37 cellular contexts compared by ENCODE assay signal in genomic region chr1:75986478-75986877, GRCh38. TPM values are rescaled to one million over a fixed set of nuclear protein-coding genes. Genes with fewer than 3 reads are reported as not detected.
"Had no signal": no experiment of that assay in that cellular context is flagged by ENCODE, and none has a peak within 500 bp of the region (broad histone marks: within the 10 kb centered on the region; RNA-seq: fewer than 3 reads in every experiment).

No MANE protein-coding gene starts in this region.

- ATAC-seq: activated CD4-positive, alpha-beta T cell treated with anti-CD3 and anti-CD28 coated beads for 36 hours; activated naive CD4-positive, alpha-beta T cell treated with anti-CD3 and anti-CD28 coated beads, Interleukin-2, amount 50 U/mL, for 72 hours; activated T-cell treated with anti-CD3 and anti-CD28 coated beads, Interleukin-2, amount 50 U/mL, for 72 hours; body of pancreas; effector memory CD8-positive, alpha-beta T cell; gastroesophageal sphincter; heart right ventricle; T-helper 17 cell had no signal

- H3K4me1 ChIP-seq: body of pancreas, esophagus muscularis mucosa, gastroesophageal sphincter, heart right ventricle had no signal

- H3K9me3 Mint-ChIP-seq: activated CD4-positive, alpha-beta memory T cell treated with anti-CD3 and anti-CD28 coated beads, Interleukin-2, amount 10 ng/mL, durations not matched to agents 7 days and 5 days; activated CD4-positive, alpha-beta T cell treated with anti-CD3 and anti-CD28 coated beads, Interleukin-2, amount 10 ng/mL, durations not matched to agents 24 days and 14 days; activated naive CD4-positive, alpha-beta T cell treated with anti-CD3 and anti-CD28 coated beads, Interleukin-2, amount 10 ng/mL, durations not matched to agents 7 days and 5 days; T-helper 2 cell treated with Interferon-gamma antibody and Interleukin-4, amounts not matched to agents 5 μg/mL and 100 μg/mL, for 36 hours had no signal

- H3K27me3 Mint-ChIP-seq: activated CD4-positive, alpha-beta T cell treated with anti-CD3 and anti-CD28 coated beads for 36 hours; activated CD4-positive, alpha-beta T cell treated with anti-CD3 and anti-CD28 coated beads, Interleukin-2, amount 10 ng/mL, durations not matched to agents 24 days and 14 days; activated naive CD4-positive, alpha-beta T cell treated with anti-CD3 and anti-CD28 coated beads, Interleukin-2, amount 10 ng/mL, durations not matched to agents 7 days and 5 days; activated T-cell treated with anti-CD3 and anti-CD28 coated beads, Interleukin-2, amount 50 U/mL, for 24 hours had no signal

- H3K4me3 ChIP-seq: body of pancreas, esophagus muscularis mucosa, gastroesophageal sphincter, heart right ventricle had no signal

- H3K36me3 Mint-ChIP-seq: activated naive CD4-positive, alpha-beta T cell treated with anti-CD3 and anti-CD28 coated beads, Interleukin-2, amount 10 ng/mL, durations not matched to agents 7 days and 5 days; activated naive CD8-positive, alpha-beta T cell treated with anti-CD3 and anti-CD28 coated beads, Interleukin-2, amount 10 ng/mL, durations not matched to agents 7 days and 5 days had no signal

- FAIRE-seq: colon had no signal

- H3K27ac ChIP-seq: body of pancreas, esophagus muscularis mucosa, gastroesophageal sphincter, heart right ventricle, WERI-Rb-1 had no signal

- DNase-seq: activated B cell treated with CpG ODN at 0.5 μM for 24 hours; activated CD4-positive, alpha-beta memory T cell treated with anti-CD3 and anti-CD28 coated beads, Interleukin-2, amount 10 ng/mL, durations not matched to agents 7 days and 5 days; activated CD4-positive, alpha-beta T cell treated with anti-CD3 and anti-CD28 coated beads for 36 hours; activated CD4-positive, alpha-beta T cell treated with anti-CD3 and anti-CD28 coated beads, Interleukin-2, amount 10 ng/mL, durations not matched to agents 24 days and 14 days; activated CD4-positive, alpha-beta T cell treated with anti-CD3 and anti-CD28 coated beads, Interleukin-2, amount 50 U/mL, for 4 hours; activated CD8-positive, alpha-beta memory T cell treated with anti-CD3 and anti-CD28 coated beads, Interleukin-2, amount 50 U/mL, for 48 hours; activated gamma-delta T cell; activated naive CD4-positive, alpha-beta T cell; activated naive CD4-positive, alpha-beta T cell treated with anti-CD3 and anti-CD28 coated beads, Interleukin-2, amount 10 ng/mL, durations not matched to agents 7 days and 5 days; activated naive CD8-positive, alpha-beta T cell treated with anti-CD3 and anti-CD28 coated beads, Interleukin-2, amount 10 ng/mL, durations not matched to agents 7 days and 5 days; activated T-cell treated with anti-CD3 and anti-CD28 coated beads for 4 hours; activated T-cell treated with anti-CD3 and anti-CD28 coated beads, Interleukin-2, amount 50 U/mL, for 24 hours; activated T-cell treated with anti-CD3 and anti-CD28 coated beads, Interleukin-2, amount 50 U/mL, for 72 hours; amygdala; aorta; body of pancreas; caudate nucleus; cortex of kidney; dermis blood vessel endothelial cell; effector CD4-positive, alpha-beta T cell; effector memory CD8-positive, alpha-beta T cell; erythroblast; foreskin melanocyte; heart right ventricle; T-helper 1 cell; T-helper 17 cell; T1000; WERI-Rb-1 had no signal

- H3K4me3 Mint-ChIP-seq: activated B cell treated with CpG ODN at 0.5 μM for 24 hours; activated CD4-positive, alpha-beta memory T cell treated with anti-CD3 and anti-CD28 coated beads, Interleukin-2, amount 10 ng/mL, durations not matched to agents 7 days and 5 days; activated CD4-positive, alpha-beta T cell treated with anti-CD3 and anti-CD28 coated beads for 36 hours; activated CD4-positive, alpha-beta T cell treated with anti-CD3 and anti-CD28 coated beads, Interleukin-2, amount 10 ng/mL, durations not matched to agents 24 days and 14 days; activated naive CD4-positive, alpha-beta T cell treated with anti-CD3 and anti-CD28 coated beads, Interleukin-2, amount 10 ng/mL, durations not matched to agents 7 days and 5 days; activated naive CD8-positive, alpha-beta T cell treated with anti-CD3 and anti-CD28 coated beads, Interleukin-2, amount 10 ng/mL, durations not matched to agents 7 days and 5 days; activated T-cell treated with anti-CD3 and anti-CD28 coated beads, Interleukin-2, amount 50 U/mL, for 24 hours; activated T-cell treated with anti-CD3 and anti-CD28 coated beads, Interleukin-2, amount 50 U/mL, for 72 hours; effector memory CD8-positive, alpha-beta T cell; T-helper 17 cell; T-helper 2 cell treated with Interferon-gamma antibody and Interleukin-4, amounts not matched to agents 5 μg/mL and 100 μg/mL, for 36 hours had no signal

- H3K9me3 ChIP-seq: body of pancreas had no signal

- H3K4me1 Mint-ChIP-seq: activated B cell treated with CpG ODN at 0.5 μM for 24 hours; activated CD4-positive, alpha-beta memory T cell treated with anti-CD3 and anti-CD28 coated beads, Interleukin-2, amount 10 ng/mL, durations not matched to agents 7 days and 5 days; activated CD4-positive, alpha-beta T cell treated with anti-CD3 and anti-CD28 coated beads for 36 hours; activated CD4-positive, alpha-beta T cell treated with anti-CD3 and anti-CD28 coated beads, Interleukin-2, amount 10 ng/mL, durations not matched to agents 24 days and 14 days; activated naive CD4-positive, alpha-beta T cell treated with anti-CD3 and anti-CD28 coated beads, Interleukin-2, amount 10 ng/mL, durations not matched to agents 7 days and 5 days; activated naive CD8-positive, alpha-beta T cell treated with anti-CD3 and anti-CD28 coated beads, Interleukin-2, amount 10 ng/mL, durations not matched to agents 7 days and 5 days; T-helper 17 cell had no signal

- H3K27ac Mint-ChIP-seq: activated B cell treated with CpG ODN at 0.5 μM for 24 hours; activated CD4-positive, alpha-beta memory T cell treated with anti-CD3 and anti-CD28 coated beads, Interleukin-2, amount 10 ng/mL, durations not matched to agents 7 days and 5 days; activated CD4-positive, alpha-beta T cell treated with anti-CD3 and anti-CD28 coated beads for 36 hours; activated CD4-positive, alpha-beta T cell treated with anti-CD3 and anti-CD28 coated beads, Interleukin-2, amount 10 ng/mL, durations not matched to agents 24 days and 14 days; activated naive CD4-positive, alpha-beta T cell treated with anti-CD3 and anti-CD28 coated beads, Interleukin-2, amount 10 ng/mL, durations not matched to agents 7 days and 5 days; activated naive CD4-positive, alpha-beta T cell treated with anti-CD3 and anti-CD28 coated beads, Interleukin-2, amount 50 U/mL, for 72 hours; activated naive CD8-positive, alpha-beta T cell treated with anti-CD3 and anti-CD28 coated beads, Interleukin-2, amount 10 ng/mL, durations not matched to agents 7 days and 5 days; activated T-cell treated with anti-CD3 and anti-CD28 coated beads, Interleukin-2, amount 50 U/mL, for 24 hours; activated T-cell treated with anti-CD3 and anti-CD28 coated beads, Interleukin-2, amount 50 U/mL, for 72 hours; effector memory CD8-positive, alpha-beta T cell; T-helper 17 cell; T-helper 2 cell treated with Interferon-gamma antibody and Interleukin-4, amounts not matched to agents 5 μg/mL and 100 μg/mL, for 36 hours had no signal

- H3K36me3 ChIP-seq: esophagus muscularis mucosa, gastroesophageal sphincter, heart right ventricle, WERI-Rb-1 had no signal

- H3K27me3 ChIP-seq: body of pancreas had no signal

RNA-seq across cellular contexts. Expression of gene ASB17, which starts 54.3 kb away (rescaled TPM):
- total RNA-seq: activated B cell treated with CpG ODN at 0.5 μM for 24 hours; activated CD4-positive, alpha-beta memory T cell treated with anti-CD3 and anti-CD28 coated beads, Interleukin-2, amount 10 ng/mL, durations not matched to agents 7 days and 5 days; activated CD4-positive, alpha-beta T cell treated with anti-CD3 and anti-CD28 coated beads for 36 hours; activated CD4-positive, alpha-beta T cell treated with anti-CD3 and anti-CD28 coated beads, Interleukin-2, amount 10 ng/mL, durations not matched to agents 24 days and 14 days; activated naive CD4-positive, alpha-beta T cell treated with anti-CD3 and anti-CD28 coated beads, Interleukin-2, amount 50 U/mL, for 72 hours; activated naive CD8-positive, alpha-beta T cell treated with anti-CD3 and anti-CD28 coated beads, Interleukin-2, amount 10 ng/mL, durations not matched to agents 7 days and 5 days; activated T-cell treated with anti-CD3 and anti-CD28 coated beads, Interleukin-2, amount 50 U/mL, for 72 hours; aorta; body of pancreas; chondrocyte; dermis blood vessel endothelial cell; esophagus muscularis mucosa; fibroblast of lung; fibroblast of villous mesenchyme; gastroesophageal sphincter; glomerular endothelial cell; heart right ventricle; T-helper 17 cell had no signal
- polyA plus RNA-seq: aorta, fibroblast of lung, heart right ventricle had no signal
